ENCODE assay signal across 9 cellular contexts in the genomic region with DNA sequence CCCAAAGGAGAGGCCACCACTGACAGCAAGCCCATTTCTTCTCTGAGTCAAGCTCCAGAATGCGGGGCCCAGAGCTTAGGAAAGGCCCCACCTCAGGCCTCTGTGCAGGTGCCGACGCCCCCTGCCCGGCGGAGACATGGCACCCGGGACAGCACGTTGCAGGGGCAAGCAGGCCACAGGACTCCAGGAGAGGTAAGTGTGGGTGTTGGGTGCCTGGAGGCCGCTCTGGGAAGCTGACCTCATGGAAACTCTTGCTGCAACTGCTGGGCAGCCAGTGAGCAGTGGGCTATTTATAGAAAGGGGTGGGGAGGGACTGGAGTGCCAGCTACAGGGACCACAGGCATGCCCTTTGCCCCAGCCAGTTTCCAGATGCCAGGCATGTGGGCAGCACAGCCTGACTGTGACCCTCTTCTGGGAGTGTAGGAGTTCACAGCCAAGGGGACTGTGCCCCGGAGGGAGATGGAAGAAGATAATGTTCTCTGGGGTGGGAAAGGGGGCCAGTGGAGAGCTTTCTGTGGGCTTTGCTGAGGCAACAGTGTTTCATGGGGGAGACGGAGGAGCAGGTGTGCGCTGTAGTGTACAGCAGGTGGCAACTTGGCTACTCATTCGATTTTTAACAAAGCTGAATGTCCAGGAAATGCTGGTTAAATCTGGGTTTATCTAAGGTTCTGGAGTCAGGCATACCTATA. TPM values are rescaled to one million over a fixed set of nuclear protein-coding genes. Genes with fewer than 3 reads are reported as not detected.
A peak's percentile ranks its signal among the peaks of the same experiment; 100 is the strongest.
DNase-seq lines count a peak whose midpoint lies in the region; ATAC-seq and TF ChIP-seq lines count a peak whose summit lies in the region.
"Had no signal": no experiment of that assay in that cellular context is flagged by ENCODE, and none has a peak within 500 bp of the region (broad histone marks: within the 10 kb centered on the region; RNA-seq: fewer than 3 reads in every experiment).

No MANE protein-coding gene starts in this region.

- H3K9me3 Mint-ChIP-seq in neural progenitor cell, result peaks cover 3% of the 10 kb centered on the region
- H3K9me3 Mint-ChIP-seq: T-helper 1 cell treated with Interleukin-12 subunit alpha and Interleukin-12 subunit beta and Interleukin-4 antibody, amounts not matched to agents 30 μg/mL and 1 μg/mL, for 36 hours had no signal

- H3K9me3 ChIP-seq in SK-N-SH, result 0 out of 2 replicates have a peak, but pooled peaks cover 2% of the 10 kb centered on the region
- no peaks in the 10 kb centered on the region for H3K9me3 ChIP-seq in neural progenitor cell (ENCODE audit: low read depth)

- no peak overlapping the region for H3K4me3 ChIP-seq in SK-N-SH (ENCODE audit: low read depth in 2 of 2, low read length in 1 of 2)
- H3K4me3 ChIP-seq in rectal smooth muscle tissue (ENCODE audit: low read length), result no peak overlapping the region
- H3K4me3 ChIP-seq in neural progenitor cell, result no peak overlapping the region

- no peak for ATAC-seq in GM21576 (IDR thresholded peaks at IDR 0.05; ENCODE audit: unreplicated experiment)

- no peaks in the 10 kb centered on the region for H3K9me2 ChIP-seq in SK-N-SH

- no peak overlapping the region for H3K4me3 Mint-ChIP-seq in neural progenitor cell
- H3K4me3 Mint-ChIP-seq: T-helper 1 cell treated with Interleukin-12 subunit alpha and Interleukin-12 subunit beta and Interleukin-4 antibody, amounts not matched to agents 30 μg/mL and 1 μg/mL, for 36 hours had no signal

- H4K20me1 ChIP-seq in SK-N-SH (ENCODE audit: insufficient read depth) (no peaks in the 10 kb centered on the region), neural progenitor cell (ENCODE audit: low read depth) (no peaks in the 10 kb centered on the region)

- DNase-seq in GM03348 (ENCODE audit: low spot score), result peak; percentile 84
- DNase-seq in SK-N-SH, result peak; percentile 60
- DNase-seq in glomerular visceral epithelial cell (ENCODE audit: extremely low spot score), result peak; percentile 67
- DNase-seq in activated effector memory CD4-positive, alpha-beta T cell treated with anti-CD3 and anti-CD28 coated beads, Interleukin-2, amount 50 U/mL, for 16 hours, result no peak
- DNase-seq in neural progenitor cell (ENCODE audit: low spot score), result no peak
- no peak for DNase-seq in DMS153 treated with DMSO at 0.1 percent for 48 hours (lab: John Stamatoyannopoulos, UW; ENCODE audit: unreplicated experiment)

- no peak for TF ChIP-seq RAD21 in SK-N-SH (IDR thresholded peaks at IDR 0.05; ENCODE audit: low read length)

- no peaks in the 10 kb centered on the region for H3F3A ChIP-seq in SK-N-SH (replicated peaks; ENCODE audit: insufficient read depth)
- H3F3A ChIP-seq in neural progenitor cell (ENCODE audit: low read depth), result no peaks in the 10 kb centered on the region

- H3K4me2 ChIP-seq in SK-N-SH, result peak overlapping the region; percentile 43; the same call in 1 of the 2 replicates
- no peak overlapping the region for H3K4me2 ChIP-seq in neural progenitor cell

- POLR2A ChIA-PET in SK-N-SH (lab: Yijun Ruan, JAX), result interaction anchor here (0.8 kb wide), 1 partner anchor 92 kb away, joined by 3 read pairs; a partner anchor contains a TSS

- H3K9ac ChIP-seq in SK-N-SH (peak overlapping the region; percentile 21; the same call in 1 of the 2 replicates), rectal smooth muscle tissue (ENCODE audit: low read length) (peak overlapping the region; percentile 24), neural progenitor cell (no peak overlapping the region)

- H3K36me3 ChIP-seq in SK-N-SH (replicated peaks in 1 of 2; ENCODE audit: control insufficient read depth in 1 of 2, insufficient read depth in 2 of 2, low read length in 1 of 2) (no peaks in the 10 kb centered on the region), rectal smooth muscle tissue (ENCODE audit: control insufficient read depth, insufficient read depth, low read length) (no peaks in the 10 kb centered on the region), neural progenitor cell (no peaks in the 10 kb centered on the region)

- H3K27ac Mint-ChIP-seq in neural progenitor cell, result no peak overlapping the region
- H3K27ac Mint-ChIP-seq: T-helper 1 cell treated with Interleukin-12 subunit alpha and Interleukin-12 subunit beta and Interleukin-4 antibody, amounts not matched to agents 30 μg/mL and 1 μg/mL, for 36 hours had no signal

- H3K36me3 Mint-ChIP-seq in neural progenitor cell, result no peaks in the 10 kb centered on the region

- CTCF ChIA-PET in SK-N-SH (lab: Yijun Ruan, JAX), result interaction anchor here (0.7 to 1.3 kb wide), 4 partner anchors 22 to 270 kb away, joined by 3 to 6 read pairs (median 3); no protein-coding TSS in a partner anchor

- H3K4me1 Mint-ChIP-seq in neural progenitor cell, result no peaks in the 10 kb centered on the region

- TF ChIP-seq EP300 in SK-N-SH (IDR thresholded peaks at IDR 0.05; ENCODE audit: borderline replicate concordance in 1 of 2, low read depth in 1 of 2, low read length in 1 of 2), result no peak; a peak in 1 of 4 replicates

- no peak overlapping the region for H2AFZ ChIP-seq in SK-N-SH (ENCODE audit: low read depth)
- no peak overlapping the region for H2AFZ ChIP-seq in neural progenitor cell (replicated peaks)

- TF ChIP-seq CTCF in SK-N-SH (IDR thresholded peaks at IDR 0.05), result no peak
- TF ChIP-seq CTCF in neural progenitor cell (IDR thresholded peaks at IDR 0.05), result no peak

- WGBS in SK-N-SH (ENCODE audit: low lambda C conversion rate), result 71% methylated on average over 5 of the region's 12 CpGs

- H3K4me1 ChIP-seq in SK-N-SH (ENCODE audit: control insufficient read depth in 1 of 2, insufficient read depth in 2 of 2, low read depth in 1 of 2, low read length in 1 of 2) (peaks cover 11 to 14% of the 10 kb centered on the region in 2 experiments; a peak in 3 of 4 replicates), rectal smooth muscle tissue (ENCODE audit: control insufficient read depth, insufficient read depth, low read length) (peaks cover 18% of the 10 kb centered on the region), neural progenitor cell (no peaks in the 10 kb centered on the region)

- H3K27me3 Mint-ChIP-seq in neural progenitor cell (ENCODE audit: insufficient read depth, low read depth), result peaks cover 6% of the 10 kb centered on the region

- H3K79me2 ChIP-seq in SK-N-SH (ENCODE audit: insufficient read depth), result no peaks in the 10 kb centered on the region
- no peaks in the 10 kb centered on the region for H3K79me2 ChIP-seq in neural progenitor cell (ENCODE audit: low read depth)

- no peaks in the 10 kb centered on the region for H3K27me3 ChIP-seq in SK-N-SH (ENCODE audit: insufficient read depth)
- no peaks in the 10 kb centered on the region for H3K27me3 ChIP-seq in rectal smooth muscle tissue (ENCODE audit: control insufficient read depth, insufficient read depth, low read length)
- H3K27me3 ChIP-seq in neural progenitor cell, result no peaks in the 10 kb centered on the region

- peak overlapping the region; percentile 34 to 38; a peak in 3 of 4 replicates for H3K27ac ChIP-seq in SK-N-SH (ENCODE audit: low read depth in 2 of 2, low read length in 1 of 2)
- H3K27ac ChIP-seq in rectal smooth muscle tissue (ENCODE audit: low read depth, low read length), result peak overlapping the region; percentile 76
- H3K27ac ChIP-seq in neural progenitor cell, result no peak overlapping the region

TF ChIP-seq in SK-N-SH, 30 proteins besides CTCF, POLR2A, EP300 and RAD21:
- TF ChIP-seq MEF2A (IDR thresholded peaks at IDR 0.05; ENCODE audit: borderline replicate concordance, low read depth) (peak; percentile 87; the same call in 1 of the 2 replicates), EZH2phosphoT487 (IDR thresholded peaks at IDR 0.05; ENCODE audit: borderline replicate concordance, low read depth) (no peak), TCF12 (IDR thresholded peaks at IDR 0.05) (peak; percentile 22; the same call in 1 of the 2 replicates), GATA2 (CRISPR knock-in tag; IDR thresholded peaks at IDR 0.05) (0 out of 2 replicates have a peak, but pooled peaks have one; percentile 13)

RNA-seq across cellular contexts. Expression of a gene that starts 23.7 kb away (rescaled TPM):
- 0.16 TPM in 2 replicates for polyA plus RNA-seq in SK-N-SH (2012; rRNA removed)
- 0.08 and 0.09 TPM in 2 replicates for polyA plus RNA-seq in SK-N-SH (2012; cell fraction: cytosol; rRNA removed)
- 1.3 and 2.0 TPM in 2 replicates for polyA plus RNA-seq in SK-N-SH (2012; cell fraction: nucleus; rRNA removed)
- total RNA-seq in neural progenitor cell (ENCODE audit: low replicate concordance), result 5.4 and 9.5 TPM in 2 replicates

RNA-seq across cellular contexts. Expression of a gene that starts 43.6 kb away (rescaled TPM):
- polyA plus RNA-seq in SK-N-SH (2012; rRNA removed), result not detected in 2 replicates
- polyA plus RNA-seq in SK-N-SH (2012; cell fraction: cytosol; rRNA removed), result not detected in 2 replicates
- 0.04 and 0.08 TPM in 2 replicates for polyA plus RNA-seq in SK-N-SH (2012; cell fraction: nucleus; rRNA removed)
- not detected in 2 replicates for total RNA-seq in neural progenitor cell (ENCODE audit: low replicate concordance)

Comparison
In these comparisons a context has a peak if more than half of its experiments do, and no peak if none do; other contexts are left out.
1. DNase-seq: peak in GM03348 (single experiment), SK-N-SH (single experiment) and glomerular visceral epithelial cell (single experiment); none in activated effector memory CD4-positive, alpha-beta T cell treated with anti-CD3 and anti-CD28 coated beads, Interleukin-2, amount 50 U/mL, for 16 hours (single experiment), neural progenitor cell (single experiment) and DMS153 treated with DMSO at 0.1 percent for 48 hours (single experiment).